In genomic region chr14:75278422-75279152, GRCh38 we compare ENCODE assay signal across 1 cellular context.
A peak's percentile ranks its signal among the peaks of the same experiment; 100 is the strongest.
TF ChIP-seq lines count a peak whose summit lies in the region.

Gene FOS (plus strand): TSS chr14:75278828. CDS start chr14:75278983, 155 bp downstream.

TF ChIP-seq in K562, 482 proteins besides CTCF, POLR2A, EP300 and RAD21 (continued from another document and continues in another):
- TF ChIP-seq ZNF592 (IDR thresholded peaks at IDR 0.05) (no peak), SMAD3 (CRISPR knock-in tag; conservative IDR thresholded peaks at IDR 0.05) (0 out of 2 replicates have a peak, but pooled peaks have one; percentile 19), THAP12 (CRISPR knock-in tag; IDR thresholded peaks at IDR 0.05) (peak; percentile 43; the same call in 1 of the 2 replicates), TRIM24 (IDR thresholded peaks at IDR 0.05) (peak in 1 of 2 experiments; percentile 56; a peak in 1 of 4 replicates), NR2C1 (IDR thresholded peaks at IDR 0.05) (no peak), NR2C1 (tag; IDR thresholded peaks at IDR 0.05) (no peak), NCOA4 (IDR thresholded peaks at IDR 0.05; ENCODE audit: partially characterized antibody) (no peak), CHD1 (IDR thresholded peaks at IDR 0.05; ENCODE audit: low read length) (peak; percentile 42), SMARCE1 (IDR thresholded peaks at IDR 0.05) (no peak), ARID4B (CRISPR knock-in tag; IDR thresholded peaks at IDR 0.05) (peak; percentile 77; the same call in 1 of the 2 replicates), ZNF146 (CRISPR knock-in tag; IDR thresholded peaks at IDR 0.05; ENCODE audit: unreplicated experiment) (no peak), HDGF (IDR thresholded peaks at IDR 0.05) (no peak), BACH1 (tag; IDR thresholded peaks at IDR 0.05) (no peak), ZNF639 (CRISPR knock-in tag; conservative IDR thresholded peaks at IDR 0.05 in 1 of 2, IDR thresholded peaks at IDR 0.05 in 1 of 2) (no peak), GATAD2B (IDR thresholded peaks at IDR 0.05; ENCODE audit: borderline replicate concordance) (no peak; the same call in 1 of the 2 replicates), RERE (CRISPR knock-in tag; IDR thresholded peaks at IDR 0.05; ENCODE audit: borderline replicate concordance) (no peak), ELK1 (CRISPR knock-in tag; IDR thresholded peaks at IDR 0.05) (peak; percentile 95; the same call in 1 of the 2 replicates), HOXB6 (CRISPR knock-in tag; IDR thresholded peaks at IDR 0.05; ENCODE audit: borderline replicate concordance) (no peak), CUX1 (CRISPR knock-in tag; IDR thresholded peaks at IDR 0.05) (no peak), SIN3B (IDR thresholded peaks at IDR 0.05; ENCODE audit: low read depth) (0 out of 2 replicates have a peak, but pooled peaks have one; percentile 53), C11orf30 (IDR thresholded peaks at IDR 0.05; ENCODE audit: low read depth) (peak; percentile 91), RBBP5 (IDR thresholded peaks at IDR 0.05; ENCODE audit: borderline replicate concordance, insufficient read depth, low read length, poor library complexity, severe bottlenecking) (no peak), NKRF (IDR thresholded peaks at IDR 0.05; ENCODE audit: borderline replicate concordance) (peak; percentile 32; the same call in 1 of the 2 replicates), ZNF253 (CRISPR knock-in tag; conservative IDR thresholded peaks at IDR 0.05) (no peak)
